20 cellular contexts compared by ENCODE assay signal in the genomic region with DNA sequence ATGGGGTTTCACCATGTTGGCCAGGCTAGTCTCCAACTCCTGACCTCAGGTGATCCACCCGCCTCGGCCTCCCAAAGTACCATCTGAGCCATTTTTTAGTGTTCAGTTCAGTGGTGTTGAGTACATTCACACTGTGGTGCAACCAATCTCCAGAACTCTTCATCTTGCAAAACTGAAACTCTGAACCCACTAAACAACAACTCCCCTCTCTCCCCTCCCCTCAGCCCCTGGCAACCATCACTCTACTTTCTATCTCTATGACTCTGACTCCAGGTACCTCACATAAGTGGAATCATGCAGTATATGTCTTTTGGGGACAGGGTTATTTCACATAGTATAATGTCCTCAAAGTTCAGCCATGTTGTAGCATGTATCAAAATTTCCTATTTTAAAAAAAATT.
"Had no signal": no experiment of that assay in that cellular context is flagged by ENCODE, and none has a peak within 500 bp of the region (broad histone marks: within the 10 kb centered on the region; RNA-seq: fewer than 3 reads in every experiment).

No MANE protein-coding gene starts in this region.

- H3K4me3 Mint-ChIP-seq: endodermal cell, neural progenitor cell, T-cell had no signal

- DNase-seq: activated CD4-positive, alpha-beta T cell treated with anti-CD3 and anti-CD28 coated beads, Interleukin-2, amount 50 U/mL, for 1 hour; activated CD4-positive, CD25-positive, alpha-beta regulatory T cell; activated gamma-delta T cell treated with Interleukin-2 at 50 U/mL for 16 hours; body of pancreas; endodermal cell; foreskin keratinocyte; mesenchymal stem cell; naive B cell; stimulated activated CD4-positive, alpha-beta T cell treated with anti-CD3 and anti-CD28 coated beads, Interleukin-2, amount 100 ng/mL, for 24 hours; stomach; T-cell; T1000; trophoblast cell had no signal

- H3K27ac ChIP-seq: body of pancreas, epithelial cell of prostate, foreskin keratinocyte, hepatocyte, neural progenitor cell, prostate gland, right atrium auricular region, stomach, vagina had no signal

- H3K4me1 ChIP-seq: body of pancreas, foreskin keratinocyte, neural progenitor cell, prostate gland, right atrium auricular region, vagina had no signal

- H3K27me3 ChIP-seq: body of pancreas, foreskin keratinocyte, hepatocyte, neural progenitor cell, right atrium auricular region, stomach, vagina had no signal

- H3K27ac Mint-ChIP-seq: endodermal cell, naive B cell, neural progenitor cell had no signal

- H3K4me1 Mint-ChIP-seq: neural progenitor cell had no signal

- H3K36me3 ChIP-seq: neural progenitor cell, prostate gland, right atrium auricular region, stomach, vagina had no signal

- H3K9me3 Mint-ChIP-seq: endodermal cell, naive B cell, neural progenitor cell, T-cell had no signal

- H3K4me3 ChIP-seq: body of pancreas, hepatocyte, mucosa of descending colon, neural progenitor cell, prostate gland, right atrium auricular region, stomach, vagina had no signal

- H3K27me3 Mint-ChIP-seq: naive B cell, T-cell had no signal

- H3K36me3 Mint-ChIP-seq: naive B cell, neural progenitor cell, T-cell had no signal

- H3K9me3 ChIP-seq: body of pancreas, mucosa of descending colon, prostate gland, right atrium auricular region, stomach, vagina had no signal
